Comparison of ENCODE assay signal across 17 cellular contexts in genomic region chr6:134631398-134631924, GRCh38.
DNase-seq lines count a peak whose midpoint lies in the region; ATAC-seq and TF ChIP-seq lines count a peak whose summit lies in the region.
"Had no signal": no experiment of that assay in that cellular context is flagged by ENCODE, and none has a peak within 500 bp of the region (broad histone marks: within the 10 kb centered on the region; RNA-seq: fewer than 3 reads in every experiment).

No MANE protein-coding gene starts in this region.

- BruUV-seq in OCI-LY7 (replicated peaks; lab: Mats Ljungman, UMichigan): no TSS peak

- H3K4me1 ChIP-seq in OCI-LY7 (ENCODE audit: insufficient read depth, low read length, poor library complexity, severe bottlenecking) (peaks cover 38% of the 10 kb centered on the region), prostate gland (replicated peaks) (peaks cover 7% of the 10 kb centered on the region)
- H3K4me1 ChIP-seq: SJSA1 had no signal

- peaks cover 6% of the 10 kb centered on the region for H3K36me3 Mint-ChIP-seq in effector memory CD8-positive, alpha-beta T cell (ENCODE audit: insufficient read depth)
- H3K36me3 Mint-ChIP-seq: CD4-positive, CD25-positive, alpha-beta regulatory T cell had no signal

- TF ChIP-seq POLR2A in prostate gland (IDR thresholded peaks at IDR 0.05): no peak

- peak overlapping the region; percentile 57 for H2AFZ ChIP-seq in OCI-LY7 (ENCODE audit: low read length)

- TF ChIP-seq CTCF in OCI-LY7 (conservative IDR thresholded peaks at IDR 0.05; ENCODE audit: low read length): no peak
- no peak for TF ChIP-seq CTCF in dorsolateral prefrontal cortex (IDR thresholded peaks at IDR 0.05 in 54 of 56, conservative IDR thresholded peaks at IDR 0.05 in 2 of 56; ENCODE audit: low read depth in 1 of 56, partially characterized antibody in 56 of 56)
- TF ChIP-seq CTCF in prostate gland (IDR thresholded peaks at IDR 0.05): no peak

- WGBS in prostate gland: 40% methylated on average over 1 of the region's 1 CpG

- peaks cover 0 to 5% of the 10 kb centered on the region in 2 donors for H3K27me3 Mint-ChIP-seq in effector memory CD8-positive, alpha-beta T cell

- DNase-seq in OCI-LY7 (ENCODE audit: low spot score) (no peak), dorsolateral prefrontal cortex (no peak), prostate gland (ENCODE audit: low spot score) (no peak), H7 (no peak), H4 (ENCODE audit: low spot score) (no peak), GM19238 (ENCODE audit: insufficient read length, low spot score) (no peak)
- no peak for DNase-seq in effector memory CD8-positive, alpha-beta T cell
- DNase-seq: CD4-positive, CD25-positive, alpha-beta regulatory T cell; COR-L47; DMS 273 treated with DMSO at 0.1 percent for 48 hours; DND-41; HCEC 1CT; NCI-H1694 treated with DMSO at 0.1 percent for 48 hours; NCI-H510A; NCI-H82 had no signal

- H3K27me3 ChIP-seq in dorsolateral prefrontal cortex: no peaks in the 10 kb centered on the region
- H3K27me3 ChIP-seq in prostate gland (replicated peaks; ENCODE audit: insufficient read depth): no peaks in the 10 kb centered on the region
- no peaks in the 10 kb centered on the region for H3K27me3 ChIP-seq in H7 (ENCODE audit: control insufficient read depth, insufficient read depth, low read length)
- H3K27me3 ChIP-seq: SJSA1 had no signal

- H3K9me3 Mint-ChIP-seq in effector memory CD8-positive, alpha-beta T cell: no peaks in the 10 kb centered on the region
- H3K9me3 Mint-ChIP-seq: CD4-positive, CD25-positive, alpha-beta regulatory T cell had no signal

- H3K9me2 ChIP-seq in OCI-LY7 (ENCODE audit: insufficient read depth, low read length): no peaks in the 10 kb centered on the region

- peak overlapping the region; percentile 42 for H3K4me3 ChIP-seq in OCI-LY7 (ENCODE audit: low read depth, low read length, poor library complexity, severe bottlenecking)
- peak overlapping the region in 4 of 59 donors; percentile 12 to 49 (median 26) for H3K4me3 ChIP-seq in dorsolateral prefrontal cortex
- H3K4me3 ChIP-seq in prostate gland: no peak overlapping the region
- no peak overlapping the region for H3K4me3 ChIP-seq in H7 (ENCODE audit: insufficient read depth, low read depth, low read length)
- H3K4me3 ChIP-seq: SJSA1 had no signal

- no peak for ATAC-seq in effector memory CD8-positive, alpha-beta T cell (replicated peaks)
- ATAC-seq: Panc1 had no signal

- intact Hi-C loops in OCI-LY7 (cut with micrococcal nuclease; ENCODE audit: unreplicated experiment) (loop anchor here (2.0 kb wide), 1 partner anchor 457 kb away; no protein-coding TSS in a partner anchor), dorsolateral prefrontal cortex (cut with DNase I) (loop anchor here in 1 of 2 donors (5.0 kb wide), 1 partner anchor 64 kb away; no protein-coding TSS in a partner anchor), prostate gland (cut with DNase I) (no loop called here)

- no peak overlapping the region for H3K27ac Mint-ChIP-seq in effector memory CD8-positive, alpha-beta T cell
- H3K27ac Mint-ChIP-seq: CD4-positive, CD25-positive, alpha-beta regulatory T cell had no signal

- H3K9me3 ChIP-seq in OCI-LY7 (ENCODE audit: low read length) (no peaks in the 10 kb centered on the region), prostate gland (no peaks in the 10 kb centered on the region)
- H3K9me3 ChIP-seq: SJSA1 had no signal

- CTCF ChIA-PET in OCI-LY7 (lab: Charles Lee; ENCODE audit: unreplicated experiment): no interaction called here

- H3K79me2 ChIP-seq in OCI-LY7 (ENCODE audit: insufficient read depth, low read depth, low read length): no peaks in the 10 kb centered on the region

- H4K20me1 ChIP-seq in OCI-LY7 (ENCODE audit: insufficient read depth, low read length): no peaks in the 10 kb centered on the region

- H3K27ac ChIP-seq in OCI-LY7 (ENCODE audit: low read depth, low read length, poor library complexity, severe bottlenecking): peak overlapping the region; percentile 38
- peak overlapping the region; percentile 17 to 95 (median 85) for H3K27ac ChIP-seq in dorsolateral prefrontal cortex
- peak overlapping the region; percentile 31 to 74 for H3K27ac ChIP-seq in prostate gland
- H3K27ac ChIP-seq: SJSA1 had no signal

- H3K36me3 ChIP-seq in OCI-LY7 (ENCODE audit: insufficient read depth, low read length) (no peaks in the 10 kb centered on the region), prostate gland (no peaks in the 10 kb centered on the region), H7 (replicated peaks; ENCODE audit: control insufficient read depth, insufficient read depth, low read length) (no peaks in the 10 kb centered on the region)
- H3K36me3 ChIP-seq: SJSA1 had no signal

- POLR2A ChIA-PET in OCI-LY7 (lab: Charles Lee): interaction anchor here (0.6 kb wide), 1 partner anchor 646 kb away, joined by 3 read pairs; no protein-coding TSS in a partner anchor

- H3K4me3 Mint-ChIP-seq in effector memory CD8-positive, alpha-beta T cell: no peak overlapping the region
- H3K4me3 Mint-ChIP-seq: CD4-positive, CD25-positive, alpha-beta regulatory T cell had no signal

- H3K4me1 Mint-ChIP-seq in effector memory CD8-positive, alpha-beta T cell (ENCODE audit: low read depth in 2 of 2): peaks cover 12 to 24% of the 10 kb centered on the region in 2 donors

- H3K4me2 ChIP-seq in OCI-LY7 (ENCODE audit: low read length): peak overlapping the region; percentile 73
